ENCODE assay signal across 28 cellular contexts in genomic region chr9:17057729-17058128, GRCh38.
DNase-seq lines count a peak whose midpoint lies in the region; ATAC-seq and TF ChIP-seq lines count a peak whose summit lies in the region.
"Had no signal": no experiment of that assay in that cellular context is flagged by ENCODE, and none has a peak within 500 bp of the region (broad histone marks: within the 10 kb centered on the region; RNA-seq: fewer than 3 reads in every experiment).

No MANE protein-coding gene starts in this region.

- H3K9me3 ChIP-seq in liver (ENCODE audit: control insufficient read depth in 4 of 4, low read length in 3 of 4) = no peaks in the 10 kb centered on the region
- H3K9me3 ChIP-seq: A549, Caco-2 had no signal

- no peaks in the 10 kb centered on the region for H3K4me1 Mint-ChIP-seq in mesothelial cell of epicardium
- H3K4me1 Mint-ChIP-seq: CD4-positive, alpha-beta memory T cell; H9; T-helper 17 cell had no signal

- H3K9me3 Mint-ChIP-seq in mesothelial cell of epicardium = peaks cover 14% of the 10 kb centered on the region
- H3K9me3 Mint-ChIP-seq: H9, HFFc6 had no signal

- no peaks in the 10 kb centered on the region for H3K27me3 Mint-ChIP-seq in mesothelial cell of epicardium (ENCODE audit: low read depth)
- H3K27me3 Mint-ChIP-seq: CD4-positive, alpha-beta memory T cell; T-helper 17 cell had no signal

- TF ChIP-seq CTCF in liver (IDR thresholded peaks at IDR 0.05; ENCODE audit: low read depth, low read length, missing input control) (no peak), mesothelial cell of epicardium (IDR thresholded peaks at IDR 0.05; ENCODE audit: unreplicated experiment) (no peak)

- peak; percentile 92 for DNase-seq in NCI-H1436 treated with DMSO at 0.1 percent for 48 hours (lab: John Stamatoyannopoulos, UW)
- DNase-seq in NCI-H2107 (lab: John Stamatoyannopoulos, UW) = peak; percentile 23
- peak; percentile 12 for DNase-seq in NCI-H748 treated with DMSO at 0.1 percent for 48 hours (lab: John Stamatoyannopoulos, UW)
- DNase-seq in DMS 273 (lab: John Stamatoyannopoulos, UW; ENCODE audit: unreplicated experiment) = no peak
- DNase-seq in mesothelial cell of epicardium (ENCODE audit: low spot score in 2 of 2, unreplicated experiment in 2 of 2) = no peak
- no peak for DNase-seq in H4 (ENCODE audit: low spot score)
- DNase-seq: AML-193; C1 segment of cervical spinal cord; Caco-2; CD4-positive, alpha-beta memory T cell; DMS 273 treated with DMSO at 0.1 percent for 48 hours; DMS79; GF-D8; H9; HFFc6; KBM-7; NCI-H1105 treated with DMSO at 0.1 percent for 48 hours; NCI-H187; NCI-H2171 treated with DMSO at 0.1 percent for 48 hours; NCI-H524 treated with DMSO at 0.1 percent for 48 hours; SIG-M5; SW 1271; T-helper 17 cell; T1000 had no signal

- no peaks in the 10 kb centered on the region for H3K36me3 Mint-ChIP-seq in mesothelial cell of epicardium
- H3K36me3 Mint-ChIP-seq: CD4-positive, alpha-beta memory T cell had no signal

- H3K27me3 ChIP-seq in liver (ENCODE audit: control insufficient read depth in 4 of 4, insufficient read depth in 4 of 4, low read length in 3 of 4) = no peaks in the 10 kb centered on the region

- no peak for TF ChIP-seq RAD21 in liver (IDR thresholded peaks at IDR 0.05)

- H3K4me3 ChIP-seq in liver (ENCODE audit: low read depth in 1 of 3, low read length in 3 of 3) = no peak overlapping the region
- H3K4me3 ChIP-seq: A549, SK-N-MC had no signal

- no peak overlapping the region for H3K9ac ChIP-seq in liver (ENCODE audit: low read depth in 1 of 2, low read length in 2 of 2)

- H3K27ac ChIP-seq in liver (ENCODE audit: low read depth in 1 of 2, low read length in 2 of 2) = no peak overlapping the region
- H3K27ac ChIP-seq: A549, SK-N-MC had no signal

- H3K4me3 Mint-ChIP-seq in mesothelial cell of epicardium = no peak overlapping the region
- H3K4me3 Mint-ChIP-seq: CD4-positive, alpha-beta memory T cell; H9; HFFc6; T-helper 17 cell had no signal

- no peak overlapping the region for H3K27ac Mint-ChIP-seq in mesothelial cell of epicardium
- H3K27ac Mint-ChIP-seq: CD4-positive, alpha-beta memory T cell; H9; HFFc6; T-helper 17 cell had no signal

- H3K36me3 ChIP-seq in liver (ENCODE audit: control insufficient read depth in 4 of 4, insufficient read depth in 3 of 4, low read depth in 1 of 4, low read length in 3 of 4) = no peaks in the 10 kb centered on the region

- no peak for ATAC-seq in GM19395 (IDR thresholded peaks at IDR 0.05; ENCODE audit: unreplicated experiment)
- ATAC-seq: A549, T-helper 17 cell had no signal

- WGBS in liver = 49% methylated on average over 3 of the region's 3 CpGs

- peaks cover 0 to 3% (median under 1%) of the 10 kb centered on the region in 4 donors for H3K4me1 ChIP-seq in liver (ENCODE audit: control insufficient read depth in 4 of 4, insufficient read depth in 4 of 4, low read length in 3 of 4)
- H3K4me1 ChIP-seq: A549, Caco-2 had no signal

TF ChIP-seq in liver, 16 proteins besides CTCF, POLR2A, EP300 and RAD21:
- TF ChIP-seq JUND (IDR thresholded peaks at IDR 0.05) (no peak), ATF3 (IDR thresholded peaks at IDR 0.05) (no peak), HNF4A (conservative IDR thresholded peaks at IDR 0.05) (peak; percentile 52 to 79)

Comparison
In these comparisons a context has a peak if more than half of its experiments do, and no peak if none do; other contexts are left out.
1. DNase-seq: peak in NCI-H1436 treated with DMSO at 0.1 percent for 48 hours (single experiment), NCI-H2107 (single experiment) and NCI-H748 treated with DMSO at 0.1 percent for 48 hours (single experiment); none in DMS 273 (single experiment), mesothelial cell of epicardium (0 of 2) and H4 (single experiment).